8 cellular contexts compared by ENCODE assay signal in genomic region chr17:75087558-75088453, GRCh38. TPM values are rescaled to one million over a fixed set of nuclear protein-coding genes. Genes with fewer than 3 reads are reported as not detected.
DNase-seq lines count a peak whose midpoint lies in the region; ATAC-seq and TF ChIP-seq lines count a peak whose summit lies in the region.
"Had no signal": no experiment of that assay in that cellular context is flagged by ENCODE, and none has a peak within 500 bp of the region (broad histone marks: within the 10 kb centered on the region; RNA-seq: fewer than 3 reads in every experiment).

Gene SLC16A5, plus strand, starts transcription at chr17:75087954. Its CDS starts 5,683 bp downstream, at chr17:75093637.

- ATAC-seq in HG02938 (IDR thresholded peaks at IDR 0.05; ENCODE audit: unreplicated experiment), result no peak

- H3K9me3 ChIP-seq in HUES64 (ENCODE audit: insufficient read depth, low read depth, low read length) (no peaks in the 10 kb centered on the region), subcutaneous abdominal adipose tissue (ENCODE audit: control insufficient read depth in 5 of 5, low read length in 5 of 5) (no peaks in the 10 kb centered on the region)

- H3K27ac ChIP-seq in HUES64 (ENCODE audit: low read depth, low read length) (peak within 1 kb of the TSS; percentile 97), subcutaneous abdominal adipose tissue (ENCODE audit: low read depth, low read length) (peak within 1 kb of the TSS; percentile 60)

- H3K4me1 Mint-ChIP-seq in activated CD4-positive, alpha-beta T cell treated with anti-CD3 and anti-CD28 coated beads, Interleukin-2, amount 10 ng/mL, durations not matched to agents 24 days and 14 days, result peaks cover 45% of the 10 kb centered on the region

- peak within 1 kb of the TSS; percentile 84 for H3K4me3 ChIP-seq in HUES64 (ENCODE audit: low read length)
- H3K4me3 ChIP-seq in lower leg skin (ENCODE audit: low read depth, poor library complexity, severe bottlenecking), result peak within 1 kb of the TSS; percentile 56
- peak within 1 kb of the TSS; percentile 65 to 77 (median 69) for H3K4me3 ChIP-seq in subcutaneous abdominal adipose tissue (ENCODE audit: low read depth in 1 of 5, low read length in 5 of 5)

- TF ChIP-seq POLR2A in GM15510 (IDR thresholded peaks at IDR 0.05; ENCODE audit: borderline replicate concordance, extremely low read depth, insufficient read length), result peak; percentile 44
- TF ChIP-seq POLR2A in lower leg skin (IDR thresholded peaks at IDR 0.05), result no peak

- no peaks in the 10 kb centered on the region for H3K36me3 Mint-ChIP-seq in activated CD4-positive, alpha-beta T cell treated with anti-CD3 and anti-CD28 coated beads, Interleukin-2, amount 10 ng/mL, durations not matched to agents 24 days and 14 days (ENCODE audit: low read depth)

- H3K9me3 Mint-ChIP-seq in activated CD4-positive, alpha-beta T cell treated with anti-CD3 and anti-CD28 coated beads, Interleukin-2, amount 10 ng/mL, durations not matched to agents 24 days and 14 days, result no peaks in the 10 kb centered on the region

- H3K36me3 ChIP-seq in HUES64 (ENCODE audit: insufficient read depth, low read length) (no peaks in the 10 kb centered on the region), subcutaneous abdominal adipose tissue (ENCODE audit: control insufficient read depth in 5 of 5, insufficient read depth in 5 of 5, low read length in 5 of 5) (no peaks in the 10 kb centered on the region)

- peak within 1 kb of the TSS; percentile 87 for H3K27ac Mint-ChIP-seq in activated CD4-positive, alpha-beta T cell treated with anti-CD3 and anti-CD28 coated beads, Interleukin-2, amount 10 ng/mL, durations not matched to agents 24 days and 14 days

- H3K9ac ChIP-seq in HUES64 (ENCODE audit: low read depth, low read length) (peak within 1 kb of the TSS; percentile 90), subcutaneous abdominal adipose tissue (ENCODE audit: low read length in 5 of 5) (peak within 1 kb of the TSS; percentile 38 to 84 (median 80))

- DNase-seq in activated CD4-positive, alpha-beta T cell treated with anti-CD3 and anti-CD28 coated beads, Interleukin-2, amount 10 ng/mL, durations not matched to agents 24 days and 14 days, result peak; percentile 88
- peak; percentile 27 for DNase-seq in effector CD4-positive, alpha-beta T cell
- DNase-seq in lower leg skin (ENCODE audit: low spot score in 2 of 2), result peak; percentile 84 to 98

- TF ChIP-seq CTCF in lower leg skin (IDR thresholded peaks at IDR 0.05), result no peak

- H3K27me3 ChIP-seq in HUES64 (ENCODE audit: insufficient read depth, low read length), result no peaks in the 10 kb centered on the region
- H3K27me3 ChIP-seq in subcutaneous abdominal adipose tissue (ENCODE audit: control insufficient read depth in 5 of 5, insufficient read depth in 4 of 5, low read length in 5 of 5), result no peaks in the 10 kb centered on the region

- H3K4me3 Mint-ChIP-seq in activated CD4-positive, alpha-beta T cell treated with anti-CD3 and anti-CD28 coated beads, Interleukin-2, amount 10 ng/mL, durations not matched to agents 24 days and 14 days, result peak within 1 kb of the TSS; percentile 88

- intact Hi-C loops in activated CD4-positive, alpha-beta T cell treated with anti-CD3 and anti-CD28 coated beads, Interleukin-2, amount 10 ng/mL, durations not matched to agents 24 days and 14 days (cut with micrococcal nuclease), result loop anchor here (2.0 kb wide), 1 partner anchor 21 kb away; the partner anchor contains the start of gene ARMC7
- intact Hi-C loops in lower leg skin (cut with DNase I; ENCODE audit: low total_unique reads), result no loop called here

- H3K4me1 ChIP-seq in HUES64 (ENCODE audit: insufficient read depth, low read length), result peaks cover 21% of the 10 kb centered on the region
- peaks cover 3 to 46% (median 31%) of the 10 kb centered on the region in 5 donors for H3K4me1 ChIP-seq in subcutaneous abdominal adipose tissue (ENCODE audit: control insufficient read depth in 5 of 5, insufficient read depth in 5 of 5, low read length in 5 of 5)

- 1% methylated on average over 69 of the region's 69 CpGs for WGBS in HUES64
- WGBS in lower leg skin, 2 donors, result 5 to 8% methylated on average over 29 to 47 of the region's 69 CpGs

- no peaks in the 10 kb centered on the region for H3K27me3 Mint-ChIP-seq in activated CD4-positive, alpha-beta T cell treated with anti-CD3 and anti-CD28 coated beads, Interleukin-2, amount 10 ng/mL, durations not matched to agents 24 days and 14 days

RNA-seq across cellular contexts. Expression of gene SLC16A5, which starts in this region (rescaled TPM):
- polyA plus RNA-seq in HUES64 (2013, experiment 1 of 2), result 7.8 TPM
- 11.9 TPM for polyA plus RNA-seq in HUES64 (2013, experiment 2 of 2)
- 6.8 and 7.2 TPM in 2 replicates for total RNA-seq in activated CD4-positive, alpha-beta T cell treated with anti-CD3 and anti-CD28 coated beads, Interleukin-2, amount 10 ng/mL, durations not matched to agents 24 days and 14 days
- 100 to 1,000 TPM in 1 of 4 donors, 10 to 100 TPM in 3; 41.1 to 101 (median 62.6) TPM for total RNA-seq in lower leg skin
- polyA plus RNA-seq: neural cell had no signal

Comparison
In these comparisons a context has a peak if more than half of its experiments do, and no peak if none do; other contexts are left out.
1. DNase-seq: peak in every context shown above with its lines; median percentile 91 in lower leg skin; 88 in activated CD4-positive, alpha-beta T cell treated with anti-CD3 and anti-CD28 coated beads, Interleukin-2, amount 10 ng/mL, durations not matched to agents 24 days and 14 days; 27 in effector CD4-positive, alpha-beta T cell.